ENCODE assay signal across 8 cellular contexts in the genomic region with DNA sequence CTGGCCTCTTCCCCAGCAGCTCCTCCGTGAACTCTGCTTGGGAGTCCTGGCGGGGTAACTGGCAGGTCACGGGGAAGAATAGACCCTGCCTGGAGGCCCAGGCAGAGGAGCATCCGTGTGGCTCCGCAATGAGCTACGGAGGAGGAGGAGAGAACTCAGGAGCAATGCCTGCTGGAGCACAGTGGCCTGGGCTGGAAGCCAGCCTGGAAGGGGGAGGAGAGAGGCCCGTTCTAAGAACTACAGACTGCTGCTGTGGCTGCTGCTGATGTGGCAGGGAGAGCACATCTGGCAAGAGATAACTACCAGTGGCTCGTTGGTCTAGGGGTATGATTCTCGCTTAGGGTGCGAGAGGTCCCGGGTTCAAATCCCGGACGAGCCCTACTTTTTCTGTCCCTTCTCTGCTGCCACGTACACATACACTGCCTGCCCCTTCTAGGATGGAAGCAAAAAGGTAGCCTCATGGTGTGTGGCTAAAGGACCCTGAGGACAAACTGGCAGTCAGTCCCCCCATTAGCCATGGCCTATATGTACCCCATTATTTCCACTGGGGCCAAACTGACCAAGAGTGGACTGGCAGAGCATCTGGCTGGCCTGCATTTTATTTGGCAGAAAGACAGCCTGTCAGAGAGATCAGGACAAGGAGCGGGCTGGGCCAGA. TPM values are rescaled to one million over a fixed set of nuclear protein-coding genes. Genes with fewer than 3 reads are reported as not detected.
DNase-seq lines count a peak whose midpoint lies in the region; ATAC-seq lines count a peak whose summit lies in the region.

No MANE protein-coding gene starts in this region.

- peak; percentile 81 for DNase-seq in DMS53 (lab: John Stamatoyannopoulos, UW)
- DNase-seq in NCI-H460 (ENCODE audit: extremely low read depth, low read depth), result peak; percentile 36
- DNase-seq in myocyte (ENCODE audit: low read depth), result peak; percentile 26
- no peak for DNase-seq in activated naive CD4-positive, alpha-beta T cell treated with anti-CD3 and anti-CD28 coated beads, Interleukin-2, amount 50 U/mL, for 16 hours
- DNase-seq in activated gamma-delta T cell treated with Interleukin-2 at 50 U/mL for 16 hours, result no peak

- ATAC-seq in esophagus mucosa (peak; percentile 57), GM21619 (IDR thresholded peaks at IDR 0.05; ENCODE audit: unreplicated experiment) (no peak), HG03097 (IDR thresholded peaks at IDR 0.05; ENCODE audit: low FRiP score, unreplicated experiment) (no peak)

RNA-seq across cellular contexts. Expression of a gene that starts 7.7 kb away (rescaled TPM):
- total RNA-seq in NCI-H460 (2014; rRNA removed; shearing (Covaris generic)), result not detected in 2 replicates
- polyA plus RNA-seq in NCI-H460 (2014; cell fraction: nucleus; rRNA removed), result not detected in 2 replicates
- total RNA-seq in esophagus mucosa (not detected), myocyte (2.8 and 3.4 TPM in 2 replicates)
- polyA plus RNA-seq in myocyte (2012), result 4.0 TPM

RNA-seq across cellular contexts. Expression of a gene that starts 8.5 kb away (rescaled TPM):
- 0.61 and 0.87 TPM in 2 replicates for total RNA-seq in NCI-H460 (2014; rRNA removed; shearing (Covaris generic))
- polyA plus RNA-seq in NCI-H460 (2014; cell fraction: nucleus; rRNA removed), result 0.53 and 17.8 TPM in 2 replicates
- total RNA-seq in esophagus mucosa (0.76 TPM), myocyte (4.6 and 5.0 TPM in 2 replicates)
- 5.3 TPM for polyA plus RNA-seq in myocyte (2012)

RNA-seq across cellular contexts. Expression of a gene that starts 44.1 kb away (rescaled TPM):
- total RNA-seq in NCI-H460 (2014; rRNA removed; shearing (Covaris generic)), result 172 and 189 TPM in 2 replicates
- 130 and 175 TPM in 2 replicates for polyA plus RNA-seq in NCI-H460 (2014; cell fraction: nucleus; rRNA removed)
- total RNA-seq in esophagus mucosa (21.4 TPM), myocyte (672 and 951 TPM in 2 replicates)
- 810 TPM for polyA plus RNA-seq in myocyte (2012)

RNA-seq across cellular contexts. Expression of a gene that starts 46.9 kb away (rescaled TPM):
- total RNA-seq in NCI-H460 (2014; rRNA removed; shearing (Covaris generic)), result 0.57 and 0.69 TPM in 2 replicates
- 0.01 and 0.54 TPM in 2 replicates for polyA plus RNA-seq in NCI-H460 (2014; cell fraction: nucleus; rRNA removed)
- total RNA-seq in esophagus mucosa, result 2.0 TPM
- total RNA-seq in myocyte, result 703 and 1,085 TPM in 2 replicates
- 401 TPM for polyA plus RNA-seq in myocyte (2012)

Comparison
In these comparisons a context has a peak if more than half of its experiments do, and no peak if none do; other contexts are left out.
1. DNase-seq: peak in DMS53 (single experiment), NCI-H460 (single experiment) and myocyte (single experiment); none in activated naive CD4-positive, alpha-beta T cell treated with anti-CD3 and anti-CD28 coated beads, Interleukin-2, amount 50 U/mL, for 16 hours (single experiment) and activated gamma-delta T cell treated with Interleukin-2 at 50 U/mL for 16 hours (single experiment).